In the genomic region with DNA sequence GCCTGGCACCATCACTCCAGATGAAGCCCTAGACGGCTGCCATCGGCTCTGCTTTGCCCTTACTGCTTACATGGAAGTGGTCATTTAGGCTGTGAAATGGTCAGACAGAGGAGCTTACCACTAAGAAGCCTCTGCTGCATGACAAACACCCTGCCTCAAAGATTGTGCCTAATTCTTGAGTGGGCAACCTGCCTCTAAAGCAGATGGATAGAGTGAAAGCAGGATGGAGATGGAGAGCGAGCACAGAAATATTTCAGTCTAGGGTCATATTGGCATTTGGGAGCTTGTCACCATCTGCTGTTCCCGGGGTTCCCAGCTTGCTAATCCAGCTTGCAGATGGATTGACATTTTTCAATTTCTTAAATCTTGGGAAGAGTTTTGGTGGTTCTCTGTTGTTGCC, we compare ENCODE assay signal across 19 cellular contexts.
DNase-seq lines count a peak whose midpoint lies in the region; ATAC-seq lines count a peak whose summit lies in the region.
"Had no signal": no experiment of that assay in that cellular context is flagged by ENCODE, and none has a peak within 500 bp of the region (broad histone marks: within the 10 kb centered on the region; RNA-seq: fewer than 3 reads in every experiment).

No MANE protein-coding gene starts in this region.

- no peaks in the 10 kb centered on the region for H3K27me3 ChIP-seq in trophoblast cell (ENCODE audit: insufficient read depth, low read length)

- H2BK5ac ChIP-seq in trophoblast cell (ENCODE audit: low read depth, low read length, poor library complexity), result no peak overlapping the region

- H4K91ac ChIP-seq in trophoblast cell (ENCODE audit: low read depth, low read length), result no peak overlapping the region

- no peak overlapping the region for H2AK5ac ChIP-seq in trophoblast cell (ENCODE audit: low read length)

- H3K4me3 ChIP-seq in trophoblast cell (ENCODE audit: low read depth, low read length), result no peak overlapping the region
- H3K4me3 ChIP-seq: A549, HAP-1 had no signal

- peaks cover 2% of the 10 kb centered on the region for H3K79me1 ChIP-seq in trophoblast cell (ENCODE audit: low read length)

- no peak overlapping the region for H3K4ac ChIP-seq in trophoblast cell (ENCODE audit: low read depth, low read length)

- H3K4me2 ChIP-seq in trophoblast cell (ENCODE audit: low read length), result no peak overlapping the region
- H3K4me2 ChIP-seq: A549 had no signal

- H3K79me2 ChIP-seq in trophoblast cell (ENCODE audit: control insufficient read depth, insufficient read depth, low read length, poor library complexity), result no peaks in the 10 kb centered on the region

- no peaks in the 10 kb centered on the region for H3K36me3 ChIP-seq in trophoblast cell (ENCODE audit: control insufficient read depth in 1 of 2, insufficient read depth in 2 of 2, low read length in 2 of 2)
- H3K36me3 ChIP-seq: HAP-1 had no signal

- no peak overlapping the region for H3K9ac ChIP-seq in trophoblast cell (ENCODE audit: low read length)

- H2AFZ ChIP-seq in trophoblast cell (ENCODE audit: insufficient read depth, low read length, poor library complexity), result no peak overlapping the region

- no peak overlapping the region for H4K12ac ChIP-seq in trophoblast cell (ENCODE audit: low read depth, low read length)

- no peak overlapping the region for H3K23ac ChIP-seq in trophoblast cell (ENCODE audit: low read length)

- peaks cover 1% of the 10 kb centered on the region for H3K9me3 ChIP-seq in trophoblast cell (ENCODE audit: insufficient read depth, low read depth, low read length)
- H3K9me3 ChIP-seq: A549, HAP-1 had no signal

- H3K18ac ChIP-seq in trophoblast cell (ENCODE audit: low read length), result no peak overlapping the region

- no peak overlapping the region for H3K27ac ChIP-seq in trophoblast cell (ENCODE audit: low read depth, low read length)
- H3K27ac ChIP-seq: A549 had no signal

- no peak for ATAC-seq in HG03378 (IDR thresholded peaks at IDR 0.05; ENCODE audit: unreplicated experiment)
- ATAC-seq: A549 had no signal

- peak overlapping the region; percentile 36 for H2BK12ac ChIP-seq in trophoblast cell (ENCODE audit: low read length)

- no CpG with 5 or more reads among the region's 4 CpGs for WGBS in trophoblast cell (ENCODE audit: extremely low coverage, insufficient coverage, insufficient read length)

- H3K4me1 ChIP-seq in trophoblast cell (ENCODE audit: control insufficient read depth in 1 of 2, insufficient read depth in 2 of 2, low read length in 2 of 2), result peaks cover 9 to 10% of the 10 kb centered on the region in 2 experiments
- H3K4me1 ChIP-seq: A549, HAP-1 had no signal

- DNase-seq in Ammon's horn (ENCODE audit: low spot score) (peak; percentile 12), NCI-H524 (lab: John Stamatoyannopoulos, UW) (peak; percentile 69 to 95), cerebellum (ENCODE audit: low spot score) (peak; percentile 49), trophoblast cell (no peak)
- DNase-seq in activated effector memory CD4-positive, alpha-beta T cell treated with Interleukin-2 at 50 U/mL for 16 hours, result no peak
- DNase-seq in stimulated activated CD4-positive, alpha-beta T cell treated with anti-CD3 and anti-CD28 coated beads, Interleukin-4, amount 100 ng/mL, for 24 hours, result no peak
- DNase-seq: 8988T; ACHN; AML-193; Calu3; CD4-positive, alpha-beta memory T cell; COR-L47; DMS53; DMS79 treated with DMSO at 0.1 percent for 48 hours; GOT3; HFFc6 had no signal

- no peak overlapping the region for H4K8ac ChIP-seq in trophoblast cell (ENCODE audit: low read depth, low read length)

- H3K14ac ChIP-seq in trophoblast cell (ENCODE audit: low read length), result no peak overlapping the region

- H2BK120ac ChIP-seq in trophoblast cell (ENCODE audit: insufficient read depth, low read length, poor library complexity), result no peak overlapping the region

Comparison
In these comparisons a context has a peak if more than half of its experiments do, and no peak if none do; other contexts are left out.
1. DNase-seq: peak in Ammon's horn (single experiment), NCI-H524 (2 of 2) and cerebellum (single experiment); none in trophoblast cell (0 of 2), activated effector memory CD4-positive, alpha-beta T cell treated with Interleukin-2 at 50 U/mL for 16 hours (single experiment) and stimulated activated CD4-positive, alpha-beta T cell treated with anti-CD3 and anti-CD28 coated beads, Interleukin-4, amount 100 ng/mL, for 24 hours (single experiment).